15 cellular contexts compared by ENCODE assay signal in the genomic region with DNA sequence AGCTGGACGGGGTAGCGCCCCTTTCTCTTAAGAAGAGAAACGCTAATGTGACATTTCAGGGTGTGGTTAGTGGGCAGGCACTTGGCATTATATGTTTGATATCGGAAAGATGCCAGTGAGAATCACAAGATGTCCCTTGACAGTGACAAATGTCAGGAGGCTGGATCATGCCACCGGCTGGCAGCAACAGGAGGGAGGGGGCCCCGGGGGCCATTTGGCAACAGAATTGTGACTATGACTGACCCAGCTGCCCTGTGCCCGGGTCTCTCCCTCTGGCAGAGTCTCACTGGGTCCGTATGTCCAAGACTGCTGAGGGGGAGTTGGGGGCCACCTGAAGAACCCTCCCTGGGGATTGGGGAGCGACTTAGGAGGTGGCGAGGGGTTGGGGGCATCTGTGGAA. TPM values are rescaled to one million over a fixed set of nuclear protein-coding genes. Genes with fewer than 3 reads are reported as not detected.
A peak's percentile ranks its signal among the peaks of the same experiment; 100 is the strongest.
DNase-seq lines count a peak whose midpoint lies in the region; ATAC-seq and TF ChIP-seq lines count a peak whose summit lies in the region.
"Had no signal": no experiment of that assay in that cellular context is flagged by ENCODE, and none has a peak within 500 bp of the region (broad histone marks: within the 10 kb centered on the region; RNA-seq: fewer than 3 reads in every experiment).

No MANE protein-coding gene starts in this region.

- 54 to 70% (median 64%) methylated on average over 8 to 10 of the region's 10 CpGs for WGBS in heart left ventricle, 4 donors

- TF ChIP-seq CTCF in heart left ventricle (IDR thresholded peaks at IDR 0.05) (no peak), RWPE1 (conservative IDR thresholded peaks at IDR 0.05; ENCODE audit: low read depth) (no peak), right atrium auricular region (IDR thresholded peaks at IDR 0.05) (no peak)

- H3K27me3 ChIP-seq in heart left ventricle (no peaks in the 10 kb centered on the region), right atrium auricular region (no peaks in the 10 kb centered on the region), skeletal muscle tissue (ENCODE audit: control insufficient read depth in 3 of 3, insufficient read depth in 3 of 3, low read length in 3 of 3) (no peaks in the 10 kb centered on the region)
- H3K27me3 ChIP-seq: BLaER1 treated with 17β-estradiol and CSF1 and Interleukin-3, amounts not matched to agents 10 nM and 100 nM had no signal

- peak overlapping the region in 1 of 2 donors; percentile 24 for H3K27ac Mint-ChIP-seq in activated naive CD4-positive, alpha-beta T cell treated with anti-CD3 and anti-CD28 coated beads, Interleukin-2, amount 50 U/mL, for 72 hours
- H3K27ac Mint-ChIP-seq: HFFc6 had no signal

- intact Hi-C loops in heart left ventricle (cut with DNase I) (loop anchor here in 4 of 10 donors (10.0 kb wide), 2 partner anchors 48 to 118 kb away; a partner anchor contains a TSS), cardiac septum (cut with DNase I) (no loop called here)

- CTCF ChIA-PET in RWPE1 (lab: Yijun Ruan, JAX), result interaction anchor here (0.7 to 1.0 kb wide), 2 partner anchors 61 to 123 kb away, joined by 3 read pairs; no protein-coding TSS in a partner anchor

- H3K9me3 ChIP-seq in heart left ventricle, result no peaks in the 10 kb centered on the region
- no peaks in the 10 kb centered on the region for H3K9me3 ChIP-seq in right atrium auricular region
- H3K9me3 ChIP-seq in skeletal muscle tissue (ENCODE audit: control insufficient read depth in 3 of 3, low read length in 3 of 3), result no peaks in the 10 kb centered on the region
- H3K9me3 ChIP-seq: BLaER1 treated with 17β-estradiol and CSF1 and Interleukin-3, amounts not matched to agents 10 nM and 100 nM; HAP-1 had no signal

- POLR2A ChIA-PET in RWPE1 (lab: Yijun Ruan, JAX; ENCODE audit: low non-redundant PET), result no interaction called here

- H3K4me3 ChIP-seq in heart left ventricle (no peak overlapping the region), right atrium auricular region (no peak overlapping the region), skeletal muscle tissue (ENCODE audit: low read length in 3 of 3) (no peak overlapping the region)
- H3K4me3 ChIP-seq: BLaER1 treated with 17β-estradiol and CSF1 and Interleukin-3, amounts not matched to agents 10 nM and 100 nM; HAP-1 had no signal

- peak in 2 of 4 donors; percentile 16 for ATAC-seq in heart left ventricle
- no peak for ATAC-seq in HG02884 (IDR thresholded peaks at IDR 0.05; ENCODE audit: unreplicated experiment)
- no peak for ATAC-seq in activated naive CD4-positive, alpha-beta T cell treated with anti-CD3 and anti-CD28 coated beads, Interleukin-2, amount 50 U/mL, for 72 hours

- H3K4me1 ChIP-seq in heart left ventricle (peaks cover 5 to 34% (median 11%) of the 10 kb centered on the region in 12 donors), right atrium auricular region (peaks cover 0 to 34% of the 10 kb centered on the region in 2 donors), skeletal muscle tissue (ENCODE audit: control insufficient read depth in 3 of 3, insufficient read depth in 3 of 3, low read length in 3 of 3) (peaks cover 17 to 42% (median 36%) of the 10 kb centered on the region in 3 donors)
- H3K4me1 ChIP-seq: HAP-1 had no signal

- TF ChIP-seq POLR2A in heart left ventricle (IDR thresholded peaks at IDR 0.05), result no peak

- DNase-seq in heart left ventricle (peak in 1 of 5 donors; percentile 53), cardiac septum (ENCODE audit: low spot score) (no peak), RWPE1 (ENCODE audit: low spot score) (no peak), right atrium auricular region (ENCODE audit: low spot score) (no peak)
- DNase-seq in activated naive CD4-positive, alpha-beta T cell treated with anti-CD3 and anti-CD28 coated beads, Interleukin-2, amount 50 U/mL, for 72 hours (ENCODE audit: low spot score in 2 of 2), result no peak
- DNase-seq: ACHN; CD4-positive, CD25-positive, alpha-beta regulatory T cell; DMS53; GF-D8; HFFc6 had no signal

- no peaks in the 10 kb centered on the region for H3K9me3 Mint-ChIP-seq in activated naive CD4-positive, alpha-beta T cell treated with anti-CD3 and anti-CD28 coated beads, Interleukin-2, amount 50 U/mL, for 72 hours
- H3K9me3 Mint-ChIP-seq: HFFc6 had no signal

- peak overlapping the region in 1 of 3 donors; percentile 66 for H3K9ac ChIP-seq in skeletal muscle tissue (ENCODE audit: low read depth in 1 of 3, low read length in 3 of 3)

- H3K36me3 Mint-ChIP-seq in activated naive CD4-positive, alpha-beta T cell treated with anti-CD3 and anti-CD28 coated beads, Interleukin-2, amount 50 U/mL, for 72 hours, result peaks cover 0 to 4% of the 10 kb centered on the region in 2 donors

- H3K27ac ChIP-seq in heart left ventricle, result peak overlapping the region in 7 of 12 donors; percentile 0 to 53 (median 32)
- H3K27ac ChIP-seq in RWPE1, result peak overlapping the region; percentile 33
- peak overlapping the region; percentile 37 to 47 for H3K27ac ChIP-seq in right atrium auricular region
- H3K27ac ChIP-seq in skeletal muscle tissue (ENCODE audit: low read depth, low read length), result peak overlapping the region; percentile 73
- H3K27ac ChIP-seq: BLaER1 treated with 17β-estradiol and CSF1 and Interleukin-3, amounts not matched to agents 10 nM and 100 nM; HL-60 had no signal

- H3K36me3 ChIP-seq in heart left ventricle (peaks cover 0 to 82% (median 72%) of the 10 kb centered on the region in 9 donors), right atrium auricular region (peaks cover 43% of the 10 kb centered on the region), skeletal muscle tissue (ENCODE audit: control insufficient read depth in 3 of 3, insufficient read depth in 3 of 3, low read length in 3 of 3) (peaks cover 38 to 53% (median 41%) of the 10 kb centered on the region in 3 donors)

RNA-seq across cellular contexts. Expression of a gene that starts 4.8 kb away (rescaled TPM):
- total RNA-seq in heart left ventricle (10 to 100 TPM in 8 of 9 donors, 1 to 10 TPM in 1; 8.4 to 21.4 (median 17.6) TPM), cardiac septum (17.0 TPM), right atrium auricular region (10 to 100 TPM; 10.6 to 12.2 TPM), skeletal muscle tissue (6.3 TPM)
- polyA plus RNA-seq in heart left ventricle, result 10 to 100 TPM; 24.3 to 25.8 TPM
- 10 to 100 TPM; 59.0 to 90.0 TPM for total RNA-seq in activated naive CD4-positive, alpha-beta T cell treated with anti-CD3 and anti-CD28 coated beads, Interleukin-2, amount 50 U/mL, for 72 hours

RNA-seq across cellular contexts. Expression of a gene that starts 18.9 kb away (rescaled TPM):
- total RNA-seq in heart left ventricle (1 to 10 TPM in 5 of 9 donors, under 1 TPM in 3, not detected in 1; 0.36 to 6.3 (median 1.5) TPM), cardiac septum (3.5 TPM), right atrium auricular region (1 to 10 TPM in 1 of 2 donors, under 1 TPM in 1; 0.47 to 1.1 TPM), skeletal muscle tissue (not detected)
- polyA plus RNA-seq in heart left ventricle, result 1 to 10 TPM; 1.6 to 1.7 TPM
- total RNA-seq in activated naive CD4-positive, alpha-beta T cell treated with anti-CD3 and anti-CD28 coated beads, Interleukin-2, amount 50 U/mL, for 72 hours, result under 1 TPM in 1 of 2 donors, not detected in 1; 0.34 TPM
- total RNA-seq: CD4-positive, CD25-positive, alpha-beta regulatory T cell had no signal

RNA-seq across cellular contexts. Expression of a gene that starts 49.0 kb away (rescaled TPM):
- total RNA-seq in heart left ventricle, result 10 to 100 TPM in 5 of 9 donors, 1 to 10 TPM in 4; 6.0 to 15.4 (median 11.6) TPM
- polyA plus RNA-seq in heart left ventricle, result 1 to 10 TPM; 4.0 to 6.2 TPM
- 13.4 TPM for total RNA-seq in cardiac septum
- 1 to 10 TPM; 3.2 to 5.2 TPM for total RNA-seq in right atrium auricular region
- 4.7 TPM for total RNA-seq in skeletal muscle tissue
- total RNA-seq in activated naive CD4-positive, alpha-beta T cell treated with anti-CD3 and anti-CD28 coated beads, Interleukin-2, amount 50 U/mL, for 72 hours, result 10 to 100 TPM in 1 of 2 donors, 1 to 10 TPM in 1; 9.7 to 14.5 TPM

RNA-seq across cellular contexts. Expression of a gene that starts 51.1 kb away (rescaled TPM):
- 10 to 100 TPM; 14.4 to 36.3 (median 19.2) TPM for total RNA-seq in heart left ventricle
- 10 to 100 TPM; 19.5 to 29.2 TPM for polyA plus RNA-seq in heart left ventricle
- 19.5 TPM for total RNA-seq in cardiac septum
- 10 to 100 TPM; 16.1 to 22.6 TPM for total RNA-seq in right atrium auricular region
- total RNA-seq in skeletal muscle tissue, result 2.1 TPM
- 10 to 100 TPM; 29.4 to 57.9 TPM for total RNA-seq in activated naive CD4-positive, alpha-beta T cell treated with anti-CD3 and anti-CD28 coated beads, Interleukin-2, amount 50 U/mL, for 72 hours

RNA-seq across cellular contexts. Expression of a gene that starts 51.2 kb away (rescaled TPM):
- total RNA-seq in heart left ventricle, result 1 to 10 TPM in 1 of 9 donors, under 1 TPM in 6, not detected in 2; 0.23 to 1.2 (median 0.70) TPM
- 1 to 10 TPM in 1 of 2 donors, under 1 TPM in 1; 0.46 to 1.2 TPM for polyA plus RNA-seq in heart left ventricle
- total RNA-seq in cardiac septum, result 0.35 TPM
- total RNA-seq in right atrium auricular region, result under 1 TPM; 0.28 to 0.70 TPM
- total RNA-seq in skeletal muscle tissue, result 1.6 TPM
- total RNA-seq in activated naive CD4-positive, alpha-beta T cell treated with anti-CD3 and anti-CD28 coated beads, Interleukin-2, amount 50 U/mL, for 72 hours, result 10 to 100 TPM in 1 of 2 donors, 1 to 10 TPM in 1; 5.1 to 10.5 TPM
